1 cellular context compared by ENCODE assay signal in the genomic region with DNA sequence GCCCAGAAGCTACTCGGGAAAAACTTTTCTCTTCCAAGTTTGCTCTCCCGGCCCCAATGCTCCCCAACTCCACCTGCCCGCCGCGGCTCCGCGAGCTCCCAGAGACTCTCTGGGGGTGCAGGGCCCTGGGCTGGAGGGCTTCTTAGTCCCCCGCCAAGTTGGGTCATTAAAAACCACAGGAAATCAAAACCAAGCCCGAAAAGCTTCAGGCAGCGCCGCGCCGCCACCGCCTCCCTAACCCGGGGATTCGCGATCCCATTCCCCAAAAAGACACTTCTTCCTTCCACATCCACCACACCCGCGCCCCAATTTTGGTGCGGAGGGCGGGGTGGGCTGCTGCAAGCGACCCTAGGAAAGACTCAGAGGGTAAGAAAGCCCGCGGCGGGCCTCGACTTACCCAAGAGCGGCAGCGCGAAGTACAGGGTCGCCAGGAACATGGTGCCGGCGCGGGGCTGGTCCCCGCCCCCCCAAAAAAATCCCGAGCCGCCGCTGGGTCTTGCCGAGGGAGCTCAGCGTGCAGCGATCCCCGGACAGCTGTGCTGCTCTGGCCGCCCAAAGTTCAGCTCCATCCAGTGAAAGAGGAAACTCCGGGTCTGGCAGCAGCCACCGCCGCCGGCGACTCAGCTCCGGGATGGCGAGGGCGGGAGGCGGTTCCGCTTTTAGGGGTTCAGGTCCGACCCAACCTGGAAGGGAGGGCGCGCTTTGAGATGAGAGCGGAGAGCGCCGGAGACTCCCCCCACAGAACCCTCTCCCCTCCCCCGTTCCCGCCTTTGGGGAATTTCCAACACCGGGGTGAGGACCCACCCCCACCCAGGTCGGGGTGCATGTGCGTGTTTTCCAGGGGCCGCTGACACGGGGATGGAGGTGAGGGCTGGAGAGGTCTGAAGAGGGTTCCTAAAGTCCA.
TF ChIP-seq lines count a peak whose summit lies in the region.

No MANE protein-coding gene starts in this region.

TF ChIP-seq in IMR-90, 13 proteins besides CTCF, POLR2A, EP300 and RAD21:
- TF ChIP-seq BHLHE40 (IDR thresholded peaks at IDR 0.05; ENCODE audit: low read depth, low read length) (no peak), SMC3 (IDR thresholded peaks at IDR 0.05; ENCODE audit: low read depth, low read length) (no peak), FOS (IDR thresholded peaks at IDR 0.05; ENCODE audit: low read depth, low read length) (no peak), CHD1 (IDR thresholded peaks at IDR 0.05; ENCODE audit: low read depth, low read length) (no peak), NFE2L2 (IDR thresholded peaks at IDR 0.05; ENCODE audit: low read depth, low read length) (no peak), RFX5 (IDR thresholded peaks at IDR 0.05; ENCODE audit: low read depth, low read length) (no peak), MAZ (IDR thresholded peaks at IDR 0.05; ENCODE audit: borderline replicate concordance, low read depth, low read length) (no peak), CEBPB (IDR thresholded peaks at IDR 0.05; ENCODE audit: low read depth, low read length) (no peak), MAFK (IDR thresholded peaks at IDR 0.05; ENCODE audit: low read depth, low read length) (no peak), RCOR1 (IDR thresholded peaks at IDR 0.05; ENCODE audit: insufficient replicate concordance, low read length) (no peak), MXI1 (IDR thresholded peaks at IDR 0.05; ENCODE audit: borderline replicate concordance, low read depth, low read length) (no peak)
- TF ChIP-seq, protein P1, sequence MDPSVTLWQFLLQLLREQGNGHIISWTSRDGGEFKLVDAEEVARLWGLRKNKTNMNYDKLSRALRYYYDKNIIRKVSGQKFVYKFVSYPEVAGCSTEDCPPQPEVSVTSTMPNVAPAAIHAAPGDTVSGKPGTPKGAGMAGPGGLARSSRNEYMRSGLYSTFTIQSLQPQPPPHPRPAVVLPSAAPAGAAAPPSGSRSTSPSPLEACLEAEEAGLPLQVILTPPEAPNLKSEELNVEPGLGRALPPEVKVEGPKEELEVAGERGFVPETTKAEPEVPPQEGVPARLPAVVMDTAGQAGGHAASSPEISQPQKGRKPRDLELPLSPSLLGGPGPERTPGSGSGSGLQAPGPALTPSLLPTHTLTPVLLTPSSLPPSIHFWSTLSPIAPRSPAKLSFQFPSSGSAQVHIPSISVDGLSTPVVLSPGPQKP (IDR thresholded peaks at IDR 0.05; ENCODE audit: borderline replicate concordance, low read depth, low read length) = no peak
- TF ChIP-seq, protein P2, sequence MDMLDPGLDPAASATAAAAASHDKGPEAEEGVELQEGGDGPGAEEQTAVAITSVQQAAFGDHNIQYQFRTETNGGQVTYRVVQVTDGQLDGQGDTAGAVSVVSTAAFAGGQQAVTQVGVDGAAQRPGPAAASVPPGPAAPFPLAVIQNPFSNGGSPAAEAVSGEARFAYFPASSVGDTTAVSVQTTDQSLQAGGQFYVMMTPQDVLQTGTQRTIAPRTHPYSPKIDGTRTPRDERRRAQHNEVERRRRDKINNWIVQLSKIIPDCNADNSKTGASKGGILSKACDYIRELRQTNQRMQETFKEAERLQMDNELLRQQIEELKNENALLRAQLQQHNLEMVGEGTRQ (IDR thresholded peaks at IDR 0.05; ENCODE audit: low read depth, low read length) = no peak
